1 cellular context compared by ENCODE assay signal in genomic region chr1:98661544-98662353, GRCh38.
A peak's percentile ranks its signal among the peaks of the same experiment; 100 is the strongest.
TF ChIP-seq lines count a peak whose summit lies in the region.

Gene SNX7, plus strand, starts transcription at chr1:98661721. Its CDS starts 11 bp downstream, at chr1:98661732.

TF ChIP-seq in HepG2, 621 proteins besides CTCF, POLR2A, EP300 and RAD21 (continued from another document and continues in another):
- TF ChIP-seq ARID4A (CRISPR knock-in tag; IDR thresholded peaks at IDR 0.05; ENCODE audit: borderline replicate concordance) (peak; percentile 74; the same call in 1 of the 2 replicates), PITX1 (CRISPR knock-in tag; IDR thresholded peaks at IDR 0.05) (peak; percentile 35; the same call in 1 of the 2 replicates), ZFP36 (IDR thresholded peaks at IDR 0.05; ENCODE audit: borderline replicate concordance, low read depth, low read length, partially characterized antibody) (no peak), ZNF556 (CRISPR knock-in tag; IDR thresholded peaks at IDR 0.05; ENCODE audit: borderline replicate concordance) (no peak), HMGXB4 (CRISPR knock-in tag; IDR thresholded peaks at IDR 0.05; ENCODE audit: borderline replicate concordance in 1 of 2, low read depth in 1 of 2) (peak; percentile 41 to 84; a peak in 3 of 4 replicates), NR0B2 (CRISPR knock-in tag; IDR thresholded peaks at IDR 0.05) (no peak), ZNF180 (CRISPR knock-in tag; IDR thresholded peaks at IDR 0.05; ENCODE audit: borderline replicate concordance, low read depth) (no peak), ZNF34 (CRISPR knock-in tag; IDR thresholded peaks at IDR 0.05; ENCODE audit: borderline replicate concordance) (0 out of 2 replicates have a peak, but pooled peaks have one; percentile 55), PRPF4 (IDR thresholded peaks at IDR 0.05; ENCODE audit: low read depth, low read length, poor library complexity, severe bottlenecking) (no peak), IKZF5 (CRISPR knock-in tag; IDR thresholded peaks at IDR 0.05) (peak; percentile 19; the same call in 1 of the 2 replicates), ZNF558 (CRISPR knock-in tag; IDR thresholded peaks at IDR 0.05; ENCODE audit: borderline replicate concordance) (no peak), ZNF646 (CRISPR knock-in tag; IDR thresholded peaks at IDR 0.05) (no peak), EHMT2 (IDR thresholded peaks at IDR 0.05; ENCODE audit: borderline replicate concordance, low read depth, low read length) (no peak), ELF3 (CRISPR knock-in tag; IDR thresholded peaks at IDR 0.05) (peak; percentile 39), TOE1 (CRISPR knock-in tag; IDR thresholded peaks at IDR 0.05) (no peak), ZNF362 (CRISPR knock-in tag; IDR thresholded peaks at IDR 0.05; ENCODE audit: borderline replicate concordance) (no peak), SRSF1 (optimal IDR thresholded peaks at IDR 0.05; ENCODE audit: low read depth, low read length) (peak; percentile 80), NFAT5 (CRISPR knock-in tag; IDR thresholded peaks at IDR 0.05) (no peak), SMYD3 (CRISPR knock-in tag; IDR thresholded peaks at IDR 0.05) (no peak), TOPORS (CRISPR knock-in tag; IDR thresholded peaks at IDR 0.05) (no peak), TBP (CRISPR knock-in tag; IDR thresholded peaks at IDR 0.05) (no peak), ZNF530 (CRISPR knock-in tag; IDR thresholded peaks at IDR 0.05; ENCODE audit: low read depth) (no peak), GABPA (IDR thresholded peaks at IDR 0.05; ENCODE audit: low read depth, low read length) (peak; percentile 27; the same call in 1 of the 2 replicates), GABPA (CRISPR knock-in tag; IDR thresholded peaks at IDR 0.05; ENCODE audit: low read depth) (no peak), DMAP1 (CRISPR knock-in tag; IDR thresholded peaks at IDR 0.05) (peak; percentile 6; the same call in 1 of the 2 replicates), ZFYVE20 (CRISPR knock-in tag; IDR thresholded peaks at IDR 0.05; ENCODE audit: borderline replicate concordance, low read depth) (no peak), ZNF75D (CRISPR knock-in tag; IDR thresholded peaks at IDR 0.05; ENCODE audit: borderline replicate concordance) (no peak), MBD4 (IDR thresholded peaks at IDR 0.05; ENCODE audit: borderline replicate concordance, low read length) (no peak), SOX5 (CRISPR knock-in tag; IDR thresholded peaks at IDR 0.05; ENCODE audit: borderline replicate concordance) (no peak), HOMEZ (CRISPR knock-in tag; IDR thresholded peaks at IDR 0.05; ENCODE audit: low read depth) (no peak), ZNF660 (CRISPR knock-in tag; IDR thresholded peaks at IDR 0.05; ENCODE audit: borderline replicate concordance, low read depth) (no peak), FOXA3 (CRISPR knock-in tag; IDR thresholded peaks at IDR 0.05) (no peak), RNF2 (conservative IDR thresholded peaks at IDR 0.05; ENCODE audit: low read depth) (0 out of 2 replicates have a peak, but pooled peaks have one; percentile 8), ZNF629 (CRISPR knock-in tag; conservative IDR thresholded peaks at IDR 0.05) (no peak), ZNF781 (CRISPR knock-in tag; IDR thresholded peaks at IDR 0.05; ENCODE audit: borderline replicate concordance, not compliant biosample characterization) (no peak), GATAD1 (CRISPR knock-in tag; IDR thresholded peaks at IDR 0.05) (no peak)
